Comparison of ENCODE assay signal across 8 cellular contexts in the genomic region with DNA sequence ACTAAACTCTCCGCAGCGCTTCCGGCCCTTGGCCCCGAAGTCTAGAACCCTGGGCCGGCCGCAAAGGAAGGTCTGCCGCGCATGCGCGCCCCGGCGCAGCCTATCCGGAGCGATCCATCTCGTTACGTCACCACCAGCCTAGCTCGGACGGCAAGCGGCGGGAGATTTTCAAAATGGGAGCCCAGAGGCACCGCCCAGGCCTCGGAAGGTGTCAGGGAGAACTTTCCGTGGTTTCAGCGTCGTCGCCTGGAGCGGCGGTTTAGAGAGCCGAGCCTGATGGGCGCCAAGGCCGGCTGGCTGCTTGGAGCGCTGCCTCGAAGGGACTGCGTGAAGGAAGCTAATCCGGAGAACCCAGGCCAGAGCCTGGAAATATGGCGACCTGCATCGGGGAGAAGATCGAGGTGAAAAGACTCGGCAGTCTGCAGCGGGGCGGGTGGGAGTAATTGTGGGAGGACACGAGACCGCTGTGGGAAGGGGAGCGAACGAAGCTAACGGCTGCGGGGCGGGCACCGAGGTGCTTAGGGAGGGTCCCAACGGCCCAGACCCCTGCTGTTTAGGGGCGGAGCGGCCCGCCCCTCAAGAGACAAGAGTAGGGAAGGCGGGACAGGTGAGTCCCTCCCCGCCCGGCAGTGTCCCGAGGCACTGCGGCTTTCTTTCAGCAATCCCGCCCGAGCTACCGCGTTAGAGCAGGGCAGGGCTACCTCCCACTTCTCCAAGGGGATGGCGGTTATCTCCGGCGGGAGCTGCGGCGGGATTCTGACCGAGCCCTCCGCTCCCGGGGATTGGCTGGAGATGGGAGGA. TPM values are rescaled to one million over a fixed set of nuclear protein-coding genes. Genes with fewer than 3 reads are reported as not detected.
A peak's percentile ranks its signal among the peaks of the same experiment; 100 is the strongest.
DNase-seq lines count a peak whose midpoint lies in the region; ATAC-seq and TF ChIP-seq lines count a peak whose summit lies in the region.

TSS of gene PLK4 (plus strand) at position 130 of the 801 bp plus-strand sequence. CDS start at position 372, 242 bp downstream.

- DNase-seq in DMS79 (lab: John Stamatoyannopoulos, UW) (peak; percentile 76), KG1 (lab: John Stamatoyannopoulos, UW) (peak; percentile 95), erythroblast (lab: John Stamatoyannopoulos, UW) (peak; percentile 98 to 99), mucosa of gallbladder (ENCODE audit: low spot score) (peak; percentile 98)
- DNase-seq in activated T-cell treated with anti-CD3 and anti-CD28 coated beads, Interleukin-2, amount 50 U/mL, for 1 hour = peak; percentile 91
- peak; percentile 90 for DNase-seq in stimulated activated CD8-positive, alpha-beta memory T cell treated with anti-CD3 and anti-CD28 coated beads, Interleukin-4, amount 100 ng/mL, for 24 hours (ENCODE audit: low read depth)

- ATAC-seq in GM21737 (IDR thresholded peaks at IDR 0.05; ENCODE audit: unreplicated experiment) = peak; percentile 97

- peak; percentile 96 for TF ChIP-seq POLR2A in erythroblast (IDR thresholded peaks at IDR 0.05; ENCODE audit: low read length)

TF ChIP-seq in PFSK-1, 5 proteins besides CTCF, POLR2A, EP300 and RAD21:
- TF ChIP-seq, protein P1, sequence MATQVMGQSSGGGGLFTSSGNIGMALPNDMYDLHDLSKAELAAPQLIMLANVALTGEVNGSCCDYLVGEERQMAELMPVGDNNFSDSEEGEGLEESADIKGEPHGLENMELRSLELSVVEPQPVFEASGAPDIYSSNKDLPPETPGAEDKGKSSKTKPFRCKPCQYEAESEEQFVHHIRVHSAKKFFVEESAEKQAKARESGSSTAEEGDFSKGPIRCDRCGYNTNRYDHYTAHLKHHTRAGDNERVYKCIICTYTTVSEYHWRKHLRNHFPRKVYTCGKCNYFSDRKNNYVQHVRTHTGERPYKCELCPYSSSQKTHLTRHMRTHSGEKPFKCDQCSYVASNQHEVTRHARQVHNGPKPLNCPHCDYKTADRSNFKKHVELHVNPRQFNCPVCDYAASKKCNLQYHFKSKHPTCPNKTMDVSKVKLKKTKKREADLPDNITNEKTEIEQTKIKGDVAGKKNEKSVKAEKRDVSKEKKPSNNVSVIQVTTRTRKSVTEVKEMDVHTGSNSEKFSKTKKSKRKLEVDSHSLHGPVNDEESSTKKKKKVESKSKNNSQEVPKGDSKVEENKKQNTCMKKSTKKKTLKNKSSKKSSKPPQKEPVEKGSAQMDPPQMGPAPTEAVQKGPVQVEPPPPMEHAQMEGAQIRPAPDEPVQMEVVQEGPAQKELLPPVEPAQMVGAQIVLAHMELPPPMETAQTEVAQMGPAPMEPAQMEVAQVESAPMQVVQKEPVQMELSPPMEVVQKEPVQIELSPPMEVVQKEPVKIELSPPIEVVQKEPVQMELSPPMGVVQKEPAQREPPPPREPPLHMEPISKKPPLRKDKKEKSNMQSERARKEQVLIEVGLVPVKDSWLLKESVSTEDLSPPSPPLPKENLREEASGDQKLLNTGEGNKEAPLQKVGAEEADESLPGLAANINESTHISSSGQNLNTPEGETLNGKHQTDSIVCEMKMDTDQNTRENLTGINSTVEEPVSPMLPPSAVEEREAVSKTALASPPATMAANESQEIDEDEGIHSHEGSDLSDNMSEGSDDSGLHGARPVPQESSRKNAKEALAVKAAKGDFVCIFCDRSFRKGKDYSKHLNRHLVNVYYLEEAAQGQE (IDR thresholded peaks at IDR 0.05; ENCODE audit: insufficient read depth in 1 of 2, low read depth in 2 of 2, low read length in 2 of 2) = peak in 1 of 2 experiments; percentile 45; a peak in 1 of 4 replicates
- TF ChIP-seq FOXP2 (optimal IDR thresholded peaks at IDR 0.05; ENCODE audit: borderline replicate concordance, extremely low read depth, extremely low read length, insufficient read depth) = no peak
- peak; percentile 59; the same call in 1 of the 2 replicates for TF ChIP-seq SIN3A (IDR thresholded peaks at IDR 0.05; ENCODE audit: borderline replicate concordance, insufficient read depth, low read length)
- peak; percentile 64; the same call in 1 of the 2 replicates for TF ChIP-seq TAF1 (IDR thresholded peaks at IDR 0.05; ENCODE audit: borderline replicate concordance, insufficient read depth, low read length)
- peak; percentile 76 for TF ChIP-seq POLR2AphosphoS5 (IDR thresholded peaks at IDR 0.05; ENCODE audit: low read depth, low read length)

RNA-seq across cellular contexts. Expression of gene PLK4, which starts in this region (rescaled TPM):
- polyA plus RNA-seq in PFSK-1 (2012; ENCODE audit: insufficient read length, low read depth) = 6.1 TPM
- 2.3 TPM for total RNA-seq in mucosa of gallbladder

Comparison
In these comparisons a context has a peak if more than half of its experiments do, and no peak if none do; other contexts are left out.
1. Peak in every context shown above with its lines: DNase-seq and ATAC-seq.